ENCODE assay signal across 9 cellular contexts in genomic region chr2:159617651-159618050, GRCh38. TPM values are rescaled to one million over a fixed set of nuclear protein-coding genes. Genes with fewer than 3 reads are reported as not detected.
DNase-seq lines count a peak whose midpoint lies in the region; ATAC-seq, FAIRE-seq and TF ChIP-seq lines count a peak whose summit lies in the region.
"Had no signal": no experiment of that assay in that cellular context is flagged by ENCODE, and none has a peak within 500 bp of the region (broad histone marks: within the 10 kb centered on the region; RNA-seq: fewer than 3 reads in every experiment).

No MANE protein-coding gene starts in this region.

- H3K36me3 ChIP-seq in prostate gland = no peaks in the 10 kb centered on the region
- no peaks in the 10 kb centered on the region for H3K36me3 ChIP-seq in brain microvascular endothelial cell (replicated peaks)
- H3K36me3 ChIP-seq: Peyer's patch had no signal

- in situ Hi-C loops in brain microvascular endothelial cell (cut with HindIII; ENCODE audit: low pct_ligation_motif_present, low sequenced_read_pairs) = no loop called here

- TF ChIP-seq POLR2A in H54 (IDR thresholded peaks at IDR 0.05; ENCODE audit: low read depth, low read length) = no peak
- no peak for TF ChIP-seq POLR2A in prostate gland (IDR thresholded peaks at IDR 0.05)

- TF ChIP-seq CTCF in prostate gland (IDR thresholded peaks at IDR 0.05) (no peak), brain microvascular endothelial cell (IDR thresholded peaks at IDR 0.05; ENCODE audit: low read depth, low read length, missing control alignments) (no peak)

- FAIRE-seq in H54 (lab: Jason Lieb, UNC) (peak; percentile 66), endometrium (lab: Jason Lieb, UNC) (peak; percentile 88)

- intact Hi-C loops in prostate gland (cut with DNase I) = loop anchor here (5.0 to 10.0 kb wide), 2 partner anchors 95 to 177 kb away; partner anchors contain the start of genes CD302 and MARCHF7

- WGBS in prostate gland = 10% methylated on average over 2 of the region's 2 CpGs

- H3K4me3 ChIP-seq in prostate gland = no peak overlapping the region
- H3K4me3 ChIP-seq in brain microvascular endothelial cell (ENCODE audit: low read depth, low read length) = no peak overlapping the region

- no peak overlapping the region for H3K27ac ChIP-seq in prostate gland
- no peak overlapping the region for H3K27ac ChIP-seq in brain microvascular endothelial cell

- H3K27me3 ChIP-seq in prostate gland (replicated peaks; ENCODE audit: insufficient read depth) (no peaks in the 10 kb centered on the region), brain microvascular endothelial cell (replicated peaks) (no peaks in the 10 kb centered on the region)
- H3K27me3 ChIP-seq: Peyer's patch had no signal

- DNase-seq in H54 (ENCODE audit: insufficient read length, low spot score) = no peak
- DNase-seq in NCI-H526 (lab: John Stamatoyannopoulos, UW) = peak; percentile 58 to 76
- peak; percentile 20 for DNase-seq in prostate gland (ENCODE audit: low spot score)
- DNase-seq in activated CD4-positive, CD25-positive, alpha-beta regulatory T cell treated with anti-CD3 and anti-CD28 coated beads, Interleukin-2, amount 50 U/mL, for 72 hours = no peak
- no peak for DNase-seq in brain microvascular endothelial cell

- no peaks in the 10 kb centered on the region for H3K4me1 ChIP-seq in prostate gland (replicated peaks)

- ATAC-seq in GM21423 (IDR thresholded peaks at IDR 0.05; ENCODE audit: unreplicated experiment) = no peak
- ATAC-seq in GM18868 (IDR thresholded peaks at IDR 0.05; ENCODE audit: unreplicated experiment) = no peak

- no peaks in the 10 kb centered on the region for H3K9me3 ChIP-seq in prostate gland
- H3K9me3 ChIP-seq: Peyer's patch had no signal

RNA-seq across cellular contexts. Expression of gene BAZ2B, which starts 1.3 kb away (rescaled TPM):
- total RNA-seq in prostate gland = 10 to 100 TPM; 60.8 to 84.5 TPM

Comparison
In these comparisons a context has a peak if more than half of its experiments do, and no peak if none do; other contexts are left out.
1. DNase-seq: peak in NCI-H526 (2 of 2) and prostate gland (single experiment); none in H54 (single experiment), activated CD4-positive, CD25-positive, alpha-beta regulatory T cell treated with anti-CD3 and anti-CD28 coated beads, Interleukin-2, amount 50 U/mL, for 72 hours (single experiment) and brain microvascular endothelial cell (single experiment).